16 cellular contexts compared by ENCODE assay signal in genomic region chr10:99784731-99785441, GRCh38. TPM values are rescaled to one million over a fixed set of nuclear protein-coding genes. Genes with fewer than 3 reads are reported as not detected.
DNase-seq lines count a peak whose midpoint lies in the region; ATAC-seq and TF ChIP-seq lines count a peak whose summit lies in the region.
"Had no signal": no experiment of that assay in that cellular context is flagged by ENCODE, and none has a peak within 500 bp of the region (broad histone marks: within the 10 kb centered on the region; RNA-seq: fewer than 3 reads in every experiment).

No MANE protein-coding gene starts in this region.

- H3K4me2 ChIP-seq in fibroblast of lung (ENCODE audit: extremely low read depth, insufficient read depth, low read length) (no peak overlapping the region), osteoblast (ENCODE audit: insufficient read depth, low read length) (peak overlapping the region; percentile 9)

- H4K20me1 ChIP-seq in fibroblast of lung (ENCODE audit: control insufficient read depth, extremely low read depth, insufficient read depth, low read length) = no peaks in the 10 kb centered on the region
- no peaks in the 10 kb centered on the region for H4K20me1 ChIP-seq in osteoblast (ENCODE audit: insufficient read depth, low read length)

- no peak overlapping the region for H3K9ac ChIP-seq in fibroblast of lung (ENCODE audit: insufficient read depth, low read length)

- H3K36me3 ChIP-seq in fibroblast of lung (ENCODE audit: control insufficient read depth, insufficient read depth, low read length) (no peaks in the 10 kb centered on the region), osteoblast (ENCODE audit: insufficient read depth, low read length) (no peaks in the 10 kb centered on the region)
- H3K36me3 ChIP-seq: heart left ventricle had no signal

- H2AFZ ChIP-seq in fibroblast of lung (ENCODE audit: low read length) (no peak overlapping the region), osteoblast (ENCODE audit: low read length) (peak overlapping the region; percentile 2)

- H3K4me1 ChIP-seq in fibroblast of lung (ENCODE audit: control insufficient read depth, extremely low read depth, insufficient read depth, low read length) (peaks cover 16% of the 10 kb centered on the region), osteoblast (ENCODE audit: insufficient read depth, low read length) (peaks cover 42% of the 10 kb centered on the region)

- H3K4me3 ChIP-seq in fibroblast of lung (replicated peaks in 1 of 4; ENCODE audit: control extremely low read depth in 1 of 4, insufficient read depth in 1 of 4, low read depth in 3 of 4, low read length in 4 of 4) = no peak overlapping the region
- no peak overlapping the region for H3K4me3 ChIP-seq in osteoblast (ENCODE audit: insufficient read depth, low read length)
- H3K4me3 ChIP-seq: heart left ventricle had no signal

- H3K27ac ChIP-seq in fibroblast of lung (ENCODE audit: insufficient read depth, low read length) (peak overlapping the region; percentile 58), osteoblast (ENCODE audit: low read depth, low read length) (peak overlapping the region; percentile 59)
- H3K27ac ChIP-seq: heart left ventricle had no signal

- H3K9me3 ChIP-seq in fibroblast of lung (ENCODE audit: control insufficient read depth, insufficient read depth, low read depth, low read length) (no peaks in the 10 kb centered on the region), osteoblast (ENCODE audit: low read depth, low read length) (no peaks in the 10 kb centered on the region)
- H3K9me3 ChIP-seq: heart left ventricle had no signal

- DNase-seq in EL (peak; percentile 60), RPMI7951 (ENCODE audit: low read depth) (peak; percentile 41), fibroblast of lung (ENCODE audit: low read depth in 2 of 2) (peak in 1 of 2 donors; percentile 55), osteoblast (ENCODE audit: insufficient read length, low spot score, missing footprints) (no peak), GM19240 (ENCODE audit: insufficient read length, low spot score) (no peak), DMS153 (lab: John Stamatoyannopoulos, UW) (no peak), dedifferentiated amniotic fluid mesenchymal stem cell (ENCODE audit: extremely low spot score) (no peak)
- DNase-seq: activated CD4-positive, alpha-beta T cell treated with anti-CD3 and anti-CD28 coated beads for 1 hour; activated gamma-delta T cell; anterior cingulate cortex; heart left ventricle; NCI-H2081 treated with DMSO at 0.1 percent for 48 hours; posterior cingulate gyrus; stimulated activated naive CD8-positive, alpha-beta T cell treated with anti-CD3 and anti-CD28 coated beads, Interleukin-15, Interleukin-2, amounts not matched to agents 100 U/mL and 50 U/mL, for 24 hours had no signal

- H3K27me3 ChIP-seq in fibroblast of lung (ENCODE audit: control insufficient read depth, insufficient read depth, low read length) = no peaks in the 10 kb centered on the region
- H3K27me3 ChIP-seq in osteoblast (ENCODE audit: insufficient read depth, low read length) = no peaks in the 10 kb centered on the region
- H3K27me3 ChIP-seq: heart left ventricle had no signal

- no peak for TF ChIP-seq CTCF in fibroblast of lung (conservative IDR thresholded peaks at IDR 0.05 in 1 of 2, IDR thresholded peaks at IDR 0.05 in 1 of 2; ENCODE audit: low read depth in 1 of 2, low read length in 2 of 2)
- no peak for TF ChIP-seq CTCF in osteoblast (IDR thresholded peaks at IDR 0.05; ENCODE audit: extremely low read depth, low read depth, low read length)

- H3K79me2 ChIP-seq in fibroblast of lung (ENCODE audit: control insufficient read depth, insufficient read depth, low read length) (no peaks in the 10 kb centered on the region), osteoblast (ENCODE audit: insufficient read depth, low read length) (no peaks in the 10 kb centered on the region)

- no peak for ATAC-seq in GM21717 (IDR thresholded peaks at IDR 0.05; ENCODE audit: unreplicated experiment)
- ATAC-seq: heart left ventricle; Right ventricle myocardium inferior; stimulated activated naive CD8-positive, alpha-beta T cell treated with anti-CD3 and anti-CD28 coated beads, Interleukin-15, Interleukin-2, amounts not matched to agents 100 U/mL and 50 U/mL, for 24 hours had no signal

RNA-seq across cellular contexts. Expression of gene ABCC2, which starts 2.4 kb away (rescaled TPM):
- total RNA-seq in RPMI7951 (2014; rRNA removed; shearing (Covaris generic)) = 13.2 and 14.8 TPM in 2 replicates
- 0.26 and 0.66 TPM in 2 replicates for total RNA-seq in fibroblast of lung
- polyA plus RNA-seq in fibroblast of lung = 0.17 and 0.21 TPM in 2 replicates
- 0.14 and 0.40 TPM in 2 replicates for polyA plus RNA-seq in fibroblast of lung (2012)
- 0.22 TPM in 1 of 2 replicates, not detected in the other for polyA minus RNA-seq in fibroblast of lung (ENCODE audit: low replicate concordance)
- 1.5 and 1.8 TPM in 2 replicates for total RNA-seq in osteoblast

RNA-seq across cellular contexts. Expression of gene CUTC, which starts 52.9 kb away (rescaled TPM):
- 19.6 and 20.3 TPM in 2 replicates for total RNA-seq in RPMI7951 (2014; rRNA removed; shearing (Covaris generic))
- total RNA-seq in fibroblast of lung (22.6 TPM in 2 replicates), osteoblast (11.8 and 13.8 TPM in 2 replicates)
- polyA plus RNA-seq in fibroblast of lung = 16.7 and 19.4 TPM in 2 replicates
- polyA plus RNA-seq in fibroblast of lung (2012) = 12.9 and 15.5 TPM in 2 replicates
- polyA minus RNA-seq in fibroblast of lung (ENCODE audit: low replicate concordance) = 5.2 and 11.2 TPM in 2 replicates

RNA-seq across cellular contexts. Expression of gene COX15, which starts 53.0 kb away (rescaled TPM):
- total RNA-seq in RPMI7951 (2014; rRNA removed; shearing (Covaris generic)) = 21.0 and 24.6 TPM in 2 replicates
- total RNA-seq in fibroblast of lung (43.7 and 43.9 TPM in 2 replicates), osteoblast (34.5 and 36.9 TPM in 2 replicates)
- polyA plus RNA-seq in fibroblast of lung = 26.4 and 31.3 TPM in 2 replicates
- polyA plus RNA-seq in fibroblast of lung (2012) = 21.8 and 23.4 TPM in 2 replicates
- 15.9 and 19.0 TPM in 2 replicates for polyA minus RNA-seq in fibroblast of lung (ENCODE audit: low replicate concordance)

Comparison
In these comparisons a context has a peak if more than half of its experiments do, and no peak if none do; other contexts are left out.
1. DNase-seq: peak in EL (single experiment) and RPMI7951 (single experiment); none in osteoblast (single experiment), GM19240 (single experiment), DMS153 (single experiment) and dedifferentiated amniotic fluid mesenchymal stem cell (single experiment).